Comparison of ENCODE assay signal across 8 cellular contexts in genomic region chr10:101067356-101068083, GRCh38. TPM values are rescaled to one million over a fixed set of nuclear protein-coding genes. Genes with fewer than 3 reads are reported as not detected.
DNase-seq lines count a peak whose midpoint lies in the region; ATAC-seq lines count a peak whose summit lies in the region.

No MANE protein-coding gene starts in this region.

- H3K4me1 ChIP-seq in ES-I3 (ENCODE audit: insufficient read depth, low read length) (peaks cover 18% of the 10 kb centered on the region), endocrine pancreas (ENCODE audit: control insufficient read depth, insufficient read depth, low read length) (no peaks in the 10 kb centered on the region), mesodermal cell (ENCODE audit: control insufficient read depth, insufficient read depth, low read length, poor library complexity, severe bottlenecking) (peaks cover 18% of the 10 kb centered on the region)

- ATAC-seq in HG03196 (IDR thresholded peaks at IDR 0.05; ENCODE audit: unreplicated experiment) (peak; percentile 53), GM19324 (IDR thresholded peaks at IDR 0.05; ENCODE audit: low FRiP score, unreplicated experiment) (no peak)

- no peaks in the 10 kb centered on the region for H3K27me3 ChIP-seq in endocrine pancreas (ENCODE audit: control insufficient read depth, insufficient read depth, low read length)

- H3K4me3 ChIP-seq in endocrine pancreas (ENCODE audit: control insufficient read depth, insufficient read depth, low read length): no peak overlapping the region
- peak overlapping the region; percentile 49 for H3K4me3 ChIP-seq in mesodermal cell (ENCODE audit: extremely low read depth, insufficient read depth, low read length, poor library complexity, severe bottlenecking)

- H3K9ac ChIP-seq in ES-I3 (ENCODE audit: low read depth, low read length): peak overlapping the region; percentile 86; the same call in 1 of the 2 replicates
- peak overlapping the region; percentile 47 for H3K9ac ChIP-seq in endocrine pancreas (ENCODE audit: control insufficient read depth, insufficient read depth, low read length)

- H3K36me3 ChIP-seq in ES-I3 (ENCODE audit: insufficient read depth, low read length): no peaks in the 10 kb centered on the region
- no peaks in the 10 kb centered on the region for H3K36me3 ChIP-seq in endocrine pancreas (ENCODE audit: control insufficient read depth, insufficient read depth, low read length)
- H3K36me3 ChIP-seq in mesodermal cell (ENCODE audit: control insufficient read depth, insufficient read depth, low read length): no peaks in the 10 kb centered on the region

- WGBS in mesodermal cell (ENCODE audit: insufficient coverage in 2 of 2), 2 experiments: 1% methylated on average over 34 to 37 of the region's 43 CpGs

- H3K27ac ChIP-seq in mesodermal cell (ENCODE audit: low read depth, low read length, severe bottlenecking): no peak overlapping the region

- peak; percentile 90 for DNase-seq in NCI-H82 (lab: John Stamatoyannopoulos, UW)
- peak; percentile 47 to 58 for DNase-seq in activated CD8-positive, alpha-beta memory T cell treated with anti-CD3 and anti-CD28 coated beads for 1 hour (ENCODE audit: extremely low read depth in 1 of 2, low read depth in 1 of 2)
- peak; percentile 61 for DNase-seq in stimulated activated CD8-positive, alpha-beta memory T cell treated with anti-CD3 and anti-CD28 coated beads, Interleukin-15, amount 100 ng/mL, for 1 hour (ENCODE audit: low read depth)

- H3K9me3 ChIP-seq in ES-I3 (ENCODE audit: control insufficient read depth, insufficient read depth, low read length) (no peaks in the 10 kb centered on the region), endocrine pancreas (ENCODE audit: control insufficient read depth, low read length) (no peaks in the 10 kb centered on the region), mesodermal cell (ENCODE audit: control insufficient read depth, low read length) (no peaks in the 10 kb centered on the region)

RNA-seq across cellular contexts. Expression of gene KAZALD1, which starts 5.7 kb away (rescaled TPM):
- polyA plus RNA-seq in mesodermal cell (2013, experiment 1 of 2): 5.3 TPM
- polyA plus RNA-seq in mesodermal cell (2013, experiment 2 of 2): 3.9 TPM

RNA-seq across cellular contexts. Expression of gene SFXN3, which starts 36.5 kb away (rescaled TPM):
- 33.8 TPM for polyA plus RNA-seq in mesodermal cell (2013, experiment 1 of 2)
- 26.8 TPM for polyA plus RNA-seq in mesodermal cell (2013, experiment 2 of 2)

RNA-seq across cellular contexts. Expression of gene PDZD7, which starts 36.6 kb away (rescaled TPM):
- polyA plus RNA-seq in mesodermal cell (2013, experiment 1 of 2): 0.55 TPM
- 1.1 TPM for polyA plus RNA-seq in mesodermal cell (2013, experiment 2 of 2)
